ENCODE assay signal across 8 cellular contexts in genomic region chr22:24938741-24939341, GRCh38. TPM values are rescaled to one million over a fixed set of nuclear protein-coding genes. Genes with fewer than 3 reads are reported as not detected.
DNase-seq lines count a peak whose midpoint lies in the region; ATAC-seq, FAIRE-seq and TF ChIP-seq lines count a peak whose summit lies in the region.

No MANE protein-coding gene starts in this region.

- no peaks in the 10 kb centered on the region for H3K36me3 ChIP-seq in heart left ventricle
- no peaks in the 10 kb centered on the region for H3K36me3 ChIP-seq in small intestine (ENCODE audit: control insufficient read depth in 2 of 2, insufficient read depth in 2 of 2, low read length in 2 of 2)
- no peaks in the 10 kb centered on the region for H3K36me3 ChIP-seq in aorta (ENCODE audit: control insufficient read depth in 1 of 2, insufficient read depth in 2 of 2, low read length in 1 of 2)

- peak; percentile 91 for TF ChIP-seq CTCF in C4-2B (conservative IDR thresholded peaks at IDR 0.05)
- peak; percentile 60 to 85 (median 73) for TF ChIP-seq CTCF in heart left ventricle (IDR thresholded peaks at IDR 0.05)

- H3K4me1 ChIP-seq in heart left ventricle (no peaks in the 10 kb centered on the region), small intestine (ENCODE audit: control insufficient read depth in 2 of 2, insufficient read depth in 1 of 2, low read depth in 1 of 2, low read length in 1 of 2) (no peaks in the 10 kb centered on the region), aorta (ENCODE audit: control insufficient read depth in 1 of 2, insufficient read depth in 2 of 2, low read length in 2 of 2) (no peaks in the 10 kb centered on the region)

- H3K4me3 ChIP-seq in heart left ventricle (no peak overlapping the region), small intestine (ENCODE audit: low read depth in 1 of 2, low read length in 2 of 2) (no peak overlapping the region), aorta (ENCODE audit: low read length in 2 of 2) (no peak overlapping the region)

- intact Hi-C loops in heart left ventricle (cut with DNase I), result loop anchor here in 4 of 10 donors (2.0 to 10.0 kb wide), 5 partner anchors 110 to 246 kb away; no protein-coding TSS in a partner anchor
- intact Hi-C loops in aorta (cut with DNase I), result loop anchor here in 1 of 2 donors (5.0 kb wide), 1 partner anchor 108 kb away; no protein-coding TSS in a partner anchor

- WGBS in heart left ventricle, 4 donors, result 17 to 21% (median 18%) methylated on average over 11 of the region's 11 CpGs
- WGBS in small intestine, 3 donors, result 12 to 18% (median 12%) methylated on average over 11 of the region's 11 CpGs
- WGBS in aorta, 2 donors, result 13 to 14% methylated on average over 11 of the region's 11 CpGs

- no peaks in the 10 kb centered on the region for H3K27me3 ChIP-seq in heart left ventricle
- H3K27me3 ChIP-seq in small intestine (ENCODE audit: control insufficient read depth in 2 of 2, insufficient read depth in 2 of 2, low read length in 2 of 2), result no peaks in the 10 kb centered on the region
- H3K27me3 ChIP-seq in aorta (ENCODE audit: control insufficient read depth in 1 of 2, insufficient read depth in 2 of 2, low read length in 1 of 2), result no peaks in the 10 kb centered on the region

- H3K27ac ChIP-seq in C4-2B (no peak overlapping the region), heart left ventricle (no peak overlapping the region), small intestine (ENCODE audit: low read depth in 1 of 2, low read length in 1 of 2) (no peak overlapping the region), aorta (ENCODE audit: low read depth in 1 of 2, low read length in 2 of 2) (no peak overlapping the region)

- FAIRE-seq in GM12892 (lab: Jason Lieb, UNC), result peak; percentile 91
- FAIRE-seq in small intestine (lab: Jason Lieb, UNC), result no peak

- TF ChIP-seq POLR2A in GM12892 (IDR thresholded peaks at IDR 0.05; ENCODE audit: low read depth, low read length) (no peak), heart left ventricle (IDR thresholded peaks at IDR 0.05) (no peak)

- DNase-seq in GM12892 (ENCODE audit: insufficient read length), result peak; percentile 45
- DNase-seq in NCI-H2227 (lab: John Stamatoyannopoulos, UW; ENCODE audit: unreplicated experiment), result peak; percentile 64
- DNase-seq in activated T-cell treated with anti-CD3 and anti-CD28 coated beads for 4 hours, result peak; percentile 20
- no peak for DNase-seq in heart left ventricle
- peak; percentile 50 for DNase-seq in small intestine
- no peak for DNase-seq in aorta

- H3K9me3 ChIP-seq in heart left ventricle (no peaks in the 10 kb centered on the region), small intestine (ENCODE audit: control insufficient read depth, low read depth) (no peaks in the 10 kb centered on the region), aorta (ENCODE audit: control insufficient read depth, low read length) (no peaks in the 10 kb centered on the region)

- ATAC-seq in heart left ventricle (peak in 3 of 4 donors; percentile 35 to 56 (median 45)), GM21619 (IDR thresholded peaks at IDR 0.05; ENCODE audit: unreplicated experiment) (no peak), aorta (ENCODE audit: low FRiP score) (no peak)

RNA-seq across cellular contexts. Expression of gene LHFPL7, which starts 7.7 kb away (rescaled TPM):
- polyA plus RNA-seq in GM12892 (2012; ENCODE audit: missing spikeins), result not detected
- total RNA-seq in heart left ventricle, result not detected
- not detected for polyA plus RNA-seq in heart left ventricle
- not detected for polyA plus RNA-seq in small intestine
- total RNA-seq in aorta, result not detected
- not detected for polyA plus RNA-seq in aorta

RNA-seq across cellular contexts. Expression of gene KIAA1671, which starts 13.7 kb away (rescaled TPM):
- polyA plus RNA-seq in GM12892 (2012; ENCODE audit: missing spikeins), result 0.23 TPM
- 10 to 100 TPM in 8 of 9 donors, 1 to 10 TPM in 1; 7.2 to 22.1 (median 14.8) TPM for total RNA-seq in heart left ventricle
- polyA plus RNA-seq in heart left ventricle, result 1 to 10 TPM; 4.5 to 5.7 TPM
- polyA plus RNA-seq in small intestine, result 10 to 100 TPM in 2 of 3 donors, 1 to 10 TPM in 1; 7.0 to 18.0 (median 11.4) TPM
- total RNA-seq in aorta, result 10 to 100 TPM; 57.0 to 93.3 TPM
- polyA plus RNA-seq in aorta, result 10 to 100 TPM; 11.5 to 15.4 TPM

Comparison
In these comparisons a context has a peak if more than half of its experiments do, and no peak if none do; other contexts are left out.
1. DNase-seq: peak in GM12892 (single experiment), NCI-H2227 (single experiment), activated T-cell treated with anti-CD3 and anti-CD28 coated beads for 4 hours (single experiment) and small intestine (single experiment); none in heart left ventricle (0 of 5) and aorta (0 of 2).
2. ATAC-seq: peak in heart left ventricle (3 of 4); none in GM21619 (single experiment) and aorta (single experiment).